ENCODE assay signal across 17 cellular contexts in the genomic region with DNA sequence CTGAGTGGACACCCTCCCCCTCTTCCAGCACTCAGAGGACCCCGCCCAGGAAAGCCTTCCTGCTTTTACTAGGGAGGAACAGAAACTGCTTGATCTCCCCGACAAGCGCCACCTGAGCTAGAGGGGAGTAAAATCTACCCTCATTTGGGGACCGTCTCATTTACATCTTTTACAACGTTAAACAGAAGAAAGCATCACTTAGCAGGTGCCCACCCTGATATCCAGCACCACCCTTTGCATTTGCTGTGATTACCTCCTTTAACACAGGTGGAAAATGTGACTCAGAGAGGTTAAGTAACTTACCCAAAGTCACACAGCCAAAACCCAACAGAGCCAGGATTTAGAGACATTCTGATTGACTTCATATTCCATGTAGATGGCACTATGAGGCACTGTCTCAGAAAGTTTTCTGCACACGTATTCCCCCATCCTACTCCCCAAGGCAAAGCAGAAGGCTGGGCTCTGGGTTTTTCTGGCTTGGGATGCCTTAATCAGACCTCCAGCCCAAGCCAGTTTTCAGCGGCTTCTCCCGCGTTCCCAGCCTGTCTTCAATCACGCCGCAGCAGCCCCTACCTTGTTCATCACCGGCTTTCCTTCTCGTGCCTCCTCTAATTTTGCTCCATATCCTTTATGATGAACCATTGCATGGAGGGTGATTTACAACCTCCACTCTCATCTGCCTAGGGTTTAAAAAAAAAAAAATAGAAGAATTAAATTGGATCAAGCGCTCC.
DNase-seq lines count a peak whose midpoint lies in the region; ATAC-seq and TF ChIP-seq lines count a peak whose summit lies in the region.
"Had no signal": no experiment of that assay in that cellular context is flagged by ENCODE, and none has a peak within 500 bp of the region (broad histone marks: within the 10 kb centered on the region; RNA-seq: fewer than 3 reads in every experiment).

No MANE protein-coding gene starts in this region.

- H3K36me3 ChIP-seq in endodermal cell (ENCODE audit: control insufficient read depth, insufficient read depth, low read length) = no peaks in the 10 kb centered on the region
- no peaks in the 10 kb centered on the region for H3K36me3 ChIP-seq in smooth muscle cell (ENCODE audit: low read depth)
- H3K36me3 ChIP-seq: ascending aorta, gastroesophageal sphincter, left ventricle myocardium inferior, ovary had no signal

- no peak for ATAC-seq in activated T-cell treated with anti-CD3 and anti-CD28 coated beads, Interleukin-2, amount 50 U/mL, for 72 hours (replicated peaks in 1 of 2)
- ATAC-seq: activated CD8-positive, alpha-beta memory T cell treated with anti-CD3 and anti-CD28 coated beads, Interleukin-2, amount 10 ng/mL, durations not matched to agents 7 days and 5 days; gastroesophageal sphincter; Panc1 had no signal

- no peaks in the 10 kb centered on the region for H4K20me1 ChIP-seq in smooth muscle cell (ENCODE audit: low read depth)

- H3K27ac Mint-ChIP-seq in activated T-cell treated with anti-CD3 and anti-CD28 coated beads, Interleukin-2, amount 50 U/mL, for 72 hours = no peak overlapping the region
- H3K27ac Mint-ChIP-seq in IgD-negative memory B cell (peak overlapping the region in 2 of 3 donors; percentile 58 to 98), endodermal cell (peak overlapping the region; percentile 87), chondrocyte (ENCODE audit: unreplicated experiment) (no peak overlapping the region)

- H3K9me3 ChIP-seq in endodermal cell (ENCODE audit: control insufficient read depth, low read length) (no peaks in the 10 kb centered on the region), smooth muscle cell (replicated peaks; ENCODE audit: low read depth) (no peaks in the 10 kb centered on the region)
- H3K9me3 ChIP-seq: ascending aorta, gastroesophageal sphincter, left ventricle myocardium inferior, ovary had no signal

- peaks cover 28% of the 10 kb centered on the region for H3K27me3 Mint-ChIP-seq in activated T-cell treated with anti-CD3 and anti-CD28 coated beads, Interleukin-2, amount 50 U/mL, for 72 hours (ENCODE audit: low read depth)
- H3K27me3 Mint-ChIP-seq in IgD-negative memory B cell (peaks cover 26% of the 10 kb centered on the region), endodermal cell (ENCODE audit: insufficient read depth) (peaks cover 21% of the 10 kb centered on the region), chondrocyte (ENCODE audit: low read depth) (peaks cover 40% of the 10 kb centered on the region)

- H3K9me3 Mint-ChIP-seq in activated T-cell treated with anti-CD3 and anti-CD28 coated beads, Interleukin-2, amount 50 U/mL, for 72 hours = no peaks in the 10 kb centered on the region
- H3K9me3 Mint-ChIP-seq in IgD-negative memory B cell = peaks cover 0 to 2% (median 0%) of the 10 kb centered on the region in 3 donors
- H3K9me3 Mint-ChIP-seq in endodermal cell = no peaks in the 10 kb centered on the region
- H3K9me3 Mint-ChIP-seq in chondrocyte (ENCODE audit: low read depth) = no peaks in the 10 kb centered on the region

- WGBS in endodermal cell (ENCODE audit: insufficient coverage in 1 of 2, insufficient read length in 1 of 2), 2 experiments = 44 to 61% methylated on average over 9 to 14 of the region's 14 CpGs
- 62% methylated on average over 14 of the region's 14 CpGs for WGBS in smooth muscle cell (ENCODE audit: low lambda C conversion rate)

- peak overlapping the region; percentile 86 to 87 for H3K4me3 Mint-ChIP-seq in activated T-cell treated with anti-CD3 and anti-CD28 coated beads, Interleukin-2, amount 50 U/mL, for 72 hours
- peak overlapping the region in 3 of 4 donors; percentile 32 to 95 (median 92) for H3K4me3 Mint-ChIP-seq in IgD-negative memory B cell
- H3K4me3 Mint-ChIP-seq in endodermal cell = peak overlapping the region; percentile 67
- H3K4me3 Mint-ChIP-seq in chondrocyte (ENCODE audit: unreplicated experiment) = no peak overlapping the region

- H3F3A ChIP-seq in smooth muscle cell (ENCODE audit: low read depth) = no peaks in the 10 kb centered on the region

- no peaks in the 10 kb centered on the region for H3K36me3 Mint-ChIP-seq in activated T-cell treated with anti-CD3 and anti-CD28 coated beads, Interleukin-2, amount 50 U/mL, for 72 hours (ENCODE audit: insufficient read depth in 2 of 2)
- no peaks in the 10 kb centered on the region for H3K36me3 Mint-ChIP-seq in IgD-negative memory B cell
- no peaks in the 10 kb centered on the region for H3K36me3 Mint-ChIP-seq in endodermal cell (ENCODE audit: low read depth)
- H3K36me3 Mint-ChIP-seq in chondrocyte (ENCODE audit: low read depth) = peaks cover 2% of the 10 kb centered on the region
- H3K36me3 Mint-ChIP-seq: activated CD8-positive, alpha-beta memory T cell treated with anti-CD3 and anti-CD28 coated beads, Interleukin-2, amount 10 ng/mL, durations not matched to agents 7 days and 5 days had no signal

- H3K9ac ChIP-seq in endodermal cell (ENCODE audit: extremely low read depth, low read length, poor library complexity, severe bottlenecking) (no peak overlapping the region), smooth muscle cell (ENCODE audit: low read depth) (no peak overlapping the region)

- H2AFZ ChIP-seq in smooth muscle cell (ENCODE audit: low read depth) = no peak overlapping the region

- peaks cover 38% of the 10 kb centered on the region for H3K4me1 Mint-ChIP-seq in activated T-cell treated with anti-CD3 and anti-CD28 coated beads, Interleukin-2, amount 50 U/mL, for 72 hours (ENCODE audit: low read depth)
- H3K4me1 Mint-ChIP-seq in IgD-negative memory B cell (peaks cover 45 to 53% (median 52%) of the 10 kb centered on the region in 3 donors), endodermal cell (peaks cover 24% of the 10 kb centered on the region), chondrocyte (ENCODE audit: low read depth) (peaks cover 16% of the 10 kb centered on the region)

- H3K27ac ChIP-seq in endodermal cell (ENCODE audit: low read depth, low read length) (no peak overlapping the region), smooth muscle cell (ENCODE audit: low read depth) (no peak overlapping the region)
- H3K27ac ChIP-seq: ascending aorta, left ventricle myocardium inferior, ovary had no signal

- no peaks in the 10 kb centered on the region for H3K4me1 ChIP-seq in endodermal cell (ENCODE audit: control insufficient read depth, insufficient read depth, low read length)
- no peaks in the 10 kb centered on the region for H3K4me1 ChIP-seq in smooth muscle cell (ENCODE audit: low read depth)

- H3K4me2 ChIP-seq in smooth muscle cell = peak overlapping the region; percentile 92

- TF ChIP-seq CTCF in endodermal cell (conservative IDR thresholded peaks at IDR 0.05) (no peak), smooth muscle cell (IDR thresholded peaks at IDR 0.05; ENCODE audit: borderline replicate concordance, insufficient read depth, poor library complexity, severe bottlenecking) (no peak), chondrocyte (IDR thresholded peaks at IDR 0.05) (no peak)

- H3K4me3 ChIP-seq in endodermal cell (ENCODE audit: low read length) (peak overlapping the region; percentile 72), smooth muscle cell (peak overlapping the region; percentile 51)

- no peak for DNase-seq in activated T-cell treated with anti-CD3 and anti-CD28 coated beads, Interleukin-2, amount 50 U/mL, for 72 hours
- no peak for DNase-seq in activated T-cell treated with anti-CD3 and anti-CD28 coated beads, Interleukin-2, amount 50 U/mL, for 48 hours
- peak; percentile 67 for DNase-seq in endodermal cell
- DNase-seq in smooth muscle cell (lab: John Stamatoyannopoulos, UW; ENCODE audit: unreplicated experiment) = no peak
- DNase-seq in HK-2 (ENCODE audit: unreplicated experiment) = no peak
- DNase-seq in HUDEP-2 (lab: John Stamatoyannopoulos, UW; ENCODE audit: unreplicated experiment in 76 of 76) = no peak
- no peak for DNase-seq in chondrocyte (ENCODE audit: low spot score)
- DNase-seq: activated CD8-positive, alpha-beta memory T cell treated with anti-CD3 and anti-CD28 coated beads, Interleukin-2, amount 10 ng/mL, durations not matched to agents 7 days and 5 days; effector CD8-positive, alpha-beta T cell; left ventricle myocardium inferior; stimulated activated CD8-positive, alpha-beta memory T cell treated with anti-CD3 and anti-CD28 coated beads, Interleukin-4, amount 100 ng/mL, for 48 hours; T-helper 9 cell had no signal

- H3K27me3 ChIP-seq in endodermal cell (ENCODE audit: control insufficient read depth, insufficient read depth, low read length, poor library complexity, severe bottlenecking) = no peaks in the 10 kb centered on the region
- H3K27me3 ChIP-seq in smooth muscle cell (ENCODE audit: low read depth) = peaks cover 26% of the 10 kb centered on the region
- H3K27me3 ChIP-seq: ascending aorta, gastroesophageal sphincter, ovary had no signal

- no peaks in the 10 kb centered on the region for H3K79me2 ChIP-seq in smooth muscle cell (ENCODE audit: low read depth)

Comparison
In these comparisons a context has a peak if more than half of its experiments do, and no peak if none do; other contexts are left out.
1. H3K27ac Mint-ChIP-seq: peak in IgD-negative memory B cell (2 of 3) and endodermal cell (single experiment); none in activated T-cell treated with anti-CD3 and anti-CD28 coated beads, Interleukin-2, amount 50 U/mL, for 72 hours (single experiment) and chondrocyte (single experiment).